In the genomic region with DNA sequence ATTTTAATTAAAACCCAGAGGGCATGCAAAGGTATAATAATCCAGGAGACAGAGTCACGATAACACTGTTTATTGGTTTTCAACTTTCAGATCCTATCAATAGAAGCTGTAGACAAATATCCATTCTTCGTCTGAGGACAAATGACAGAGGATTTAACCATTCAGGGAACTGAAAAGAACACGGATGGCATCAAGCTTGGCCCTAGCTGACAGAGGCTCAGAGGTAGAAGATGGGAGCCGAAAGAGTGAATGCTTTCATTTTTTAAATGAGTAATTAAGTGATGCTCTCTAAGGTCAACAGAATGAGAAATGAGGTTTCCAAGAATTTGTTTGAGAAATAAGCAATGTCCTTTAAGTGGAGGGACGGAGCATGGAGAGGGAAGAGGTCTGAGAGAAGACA, we compare ENCODE assay signal across 17 cellular contexts.
DNase-seq lines count a peak whose midpoint lies in the region; ATAC-seq and TF ChIP-seq lines count a peak whose summit lies in the region.
"Had no signal": no experiment of that assay in that cellular context is flagged by ENCODE, and none has a peak within 500 bp of the region (broad histone marks: within the 10 kb centered on the region; RNA-seq: fewer than 3 reads in every experiment).

No MANE protein-coding gene starts in this region.

- peak overlapping the region; percentile 47 for H3K27ac Mint-ChIP-seq in CD8-positive, alpha-beta T cell
- peak overlapping the region in 4 of 6 donors; percentile 13 to 92 (median 58) for H3K27ac Mint-ChIP-seq in immature natural killer cell
- H3K27ac Mint-ChIP-seq: activated CD4-positive, alpha-beta T cell treated with anti-CD3 and anti-CD28 coated beads, Interleukin-2, amount 10 ng/mL, durations not matched to agents 7 days and 5 days had no signal

- intact Hi-C loops in CD8-positive, alpha-beta T cell (cut with DNase I, micrococcal nuclease): loop anchor here in 1 of 2 experiments (5.0 to 10.0 kb wide), 2 partner anchors 53 to 860 kb away; no protein-coding TSS in a partner anchor
- intact Hi-C loops in PC-3 (cut with micrococcal nuclease) (no loop called here), left lung (cut with DNase I) (no loop called here)

- H3K36me3 Mint-ChIP-seq in CD8-positive, alpha-beta T cell: peaks cover 47% of the 10 kb centered on the region
- H3K36me3 Mint-ChIP-seq in immature natural killer cell: peaks cover 3 to 8% (median 6%) of the 10 kb centered on the region in 3 donors

- no peaks in the 10 kb centered on the region for H3K36me3 ChIP-seq in CD8-positive, alpha-beta T cell (ENCODE audit: insufficient read depth, low read length)
- H3K36me3 ChIP-seq in PC-3 (ENCODE audit: low read depth, low read length): no peaks in the 10 kb centered on the region
- no peaks in the 10 kb centered on the region for H3K36me3 ChIP-seq in left lung
- H3K36me3 ChIP-seq: heart right ventricle had no signal

- no peaks in the 10 kb centered on the region for H3K9me2 ChIP-seq in PC-3 (replicated peaks; ENCODE audit: low read length)

- POLR2A ChIA-PET in CD8-positive, alpha-beta T cell (lab: Charles Lee): interaction anchor here (1.6 kb wide), 1 partner anchor 9 kb away, joined by 4 read pairs; no protein-coding TSS in a partner anchor
- POLR2A ChIA-PET in PC-3 (lab: Charles Lee; ENCODE audit: unreplicated experiment): no interaction called here

- H3K27me3 Mint-ChIP-seq in CD8-positive, alpha-beta T cell (ENCODE audit: low read depth): no peaks in the 10 kb centered on the region
- no peaks in the 10 kb centered on the region for H3K27me3 Mint-ChIP-seq in immature natural killer cell (ENCODE audit: low read depth in 3 of 3)
- H3K27me3 Mint-ChIP-seq: activated CD4-positive, alpha-beta T cell treated with anti-CD3 and anti-CD28 coated beads, Interleukin-2, amount 10 ng/mL, durations not matched to agents 7 days and 5 days had no signal

- H3K9me3 Mint-ChIP-seq in CD8-positive, alpha-beta T cell: no peaks in the 10 kb centered on the region
- no peaks in the 10 kb centered on the region for H3K9me3 Mint-ChIP-seq in immature natural killer cell

- no peak overlapping the region for H3K4me3 Mint-ChIP-seq in CD8-positive, alpha-beta T cell
- H3K4me3 Mint-ChIP-seq in immature natural killer cell: peak overlapping the region in 1 of 5 donors; percentile 79
- H3K4me3 Mint-ChIP-seq: activated CD4-positive, alpha-beta T cell treated with anti-CD3 and anti-CD28 coated beads, Interleukin-2, amount 10 ng/mL, durations not matched to agents 7 days and 5 days had no signal

- no peaks in the 10 kb centered on the region for H3F3A ChIP-seq in PC-3 (ENCODE audit: low read length, unreplicated experiment)

- ATAC-seq in CD8-positive, alpha-beta T cell: no peak
- ATAC-seq in GM18909 (IDR thresholded peaks at IDR 0.05; ENCODE audit: poor library complexity, unreplicated experiment): peak; percentile 33
- ATAC-seq in PC-3: no peak
- no peak for ATAC-seq in HG02852 (IDR thresholded peaks at IDR 0.05; ENCODE audit: unreplicated experiment)
- ATAC-seq in left lung: no peak
- no peak for ATAC-seq in GM18907 (IDR thresholded peaks at IDR 0.05; ENCODE audit: unreplicated experiment)
- ATAC-seq: HCT116, heart right ventricle, HepG2, left cardiac atrium had no signal

- H3K4me1 ChIP-seq in CD8-positive, alpha-beta T cell (ENCODE audit: insufficient read depth, low read length): peaks cover 37% of the 10 kb centered on the region
- H3K4me1 ChIP-seq in PC-3 (ENCODE audit: insufficient read depth, low read length): peaks cover 21% of the 10 kb centered on the region
- peaks cover 0 to 28% of the 10 kb centered on the region in 2 donors for H3K4me1 ChIP-seq in left lung

- no peak overlapping the region for H3K4me3 ChIP-seq in CD8-positive, alpha-beta T cell (ENCODE audit: low read depth, low read length)
- H3K4me3 ChIP-seq in PC-3 (ENCODE audit: low read length) (no peak overlapping the region), left lung (no peak overlapping the region)
- H3K4me3 ChIP-seq: BLaER1 treated with 17β-estradiol and CSF1 and Interleukin-3, amounts not matched to agents 10 nM and 100 nM; heart right ventricle had no signal

- H4K20me1 ChIP-seq in PC-3 (ENCODE audit: low read length): no peaks in the 10 kb centered on the region

- BruUV-seq in PC-3 (replicated peaks; lab: Mats Ljungman, UMichigan): no TSS peak

- CTCF ChIA-PET in CD8-positive, alpha-beta T cell (lab: Charles Lee): interaction anchor here (1.4 kb wide), 1 partner anchor 20 kb away, joined by 3 read pairs; no protein-coding TSS in a partner anchor
- CTCF ChIA-PET in PC-3 (lab: Charles Lee): no interaction called here

- peaks cover 69% of the 10 kb centered on the region for H3K4me1 Mint-ChIP-seq in CD8-positive, alpha-beta T cell (ENCODE audit: low read depth)
- peaks cover 48 to 53% of the 10 kb centered on the region in 2 donors for H3K4me1 Mint-ChIP-seq in immature natural killer cell

- TF ChIP-seq CTCF in CD8-positive, alpha-beta T cell (IDR thresholded peaks at IDR 0.05): no peak
- no peak for TF ChIP-seq CTCF in PC-3 (conservative IDR thresholded peaks at IDR 0.05; ENCODE audit: low read depth, low read length)
- no peak for TF ChIP-seq CTCF in left lung (IDR thresholded peaks at IDR 0.05)

- no peak overlapping the region for H3K27ac ChIP-seq in CD8-positive, alpha-beta T cell (ENCODE audit: low read depth, low read length)
- 0 out of 2 replicates have a peak overlapping the region, but pooled peaks have one; percentile 58 for H3K27ac ChIP-seq in PC-3 (ENCODE audit: low read length)
- no peak overlapping the region for H3K27ac ChIP-seq in left lung
- H3K27ac ChIP-seq: BLaER1 treated with 17β-estradiol and CSF1 and Interleukin-3, amounts not matched to agents 10 nM and 100 nM; heart right ventricle had no signal

- H3K79me2 ChIP-seq in PC-3 (ENCODE audit: low read length): no peaks in the 10 kb centered on the region

- H2AFZ ChIP-seq in PC-3 (ENCODE audit: low read length): no peak overlapping the region

- no peaks in the 10 kb centered on the region for H3K27me3 ChIP-seq in CD8-positive, alpha-beta T cell (ENCODE audit: insufficient read depth, low read length)
- H3K27me3 ChIP-seq in PC-3 (ENCODE audit: low read length) (0 out of 2 replicates have a peak, but pooled peaks cover 5% of the 10 kb centered on the region), left lung (no peaks in the 10 kb centered on the region)
- H3K27me3 ChIP-seq: BLaER1 treated with 17β-estradiol and CSF1 and Interleukin-3, amounts not matched to agents 10 nM and 100 nM; heart right ventricle had no signal

- H3K4me2 ChIP-seq in PC-3 (ENCODE audit: low read length): no peak overlapping the region
- H3K4me2 ChIP-seq: BLaER1 treated with 17β-estradiol and CSF1 and Interleukin-3, amounts not matched to agents 10 nM and 100 nM had no signal

- no peak overlapping the region for H3K9ac ChIP-seq in PC-3 (ENCODE audit: low read length)
- H3K9ac ChIP-seq: BLaER1 treated with 17β-estradiol and CSF1 and Interleukin-3, amounts not matched to agents 10 nM and 100 nM had no signal

- DNase-seq in CD8-positive, alpha-beta T cell: no peak
- DNase-seq in PC-3: no peak
- DNase-seq in immature natural killer cell: no peak
- DNase-seq in left lung: no peak
- no peak for DNase-seq in LoVo (ENCODE audit: low spot score)
- DNase-seq: activated CD4-positive, alpha-beta T cell treated with anti-CD3 and anti-CD28 coated beads, Interleukin-2, amount 10 ng/mL, durations not matched to agents 7 days and 5 days; EL; heart right ventricle; left cardiac atrium; NCI-H1105 treated with DMSO at 0.1 percent for 48 hours; NCI-H345 had no signal

- no peaks in the 10 kb centered on the region for H3K9me3 ChIP-seq in CD8-positive, alpha-beta T cell (ENCODE audit: low read length)
- no peaks in the 10 kb centered on the region for H3K9me3 ChIP-seq in PC-3 (ENCODE audit: low read length)
- no peaks in the 10 kb centered on the region for H3K9me3 ChIP-seq in left lung
- H3K9me3 ChIP-seq: heart right ventricle had no signal
